Comparison of ENCODE assay signal across 36 cellular contexts in genomic region chr6:160510976-160511617, GRCh38.
"Had no signal": no experiment of that assay in that cellular context is flagged by ENCODE, and none has a peak within 500 bp of the region (broad histone marks: within the 10 kb centered on the region; RNA-seq: fewer than 3 reads in every experiment).

No MANE protein-coding gene starts in this region.

- H3K27ac Mint-ChIP-seq: activated B cell treated with CpG ODN at 0.5 μM for 24 hours; activated CD4-positive, alpha-beta memory T cell treated with anti-CD3 and anti-CD28 coated beads for 36 hours; activated CD4-positive, alpha-beta T cell treated with anti-CD3 and anti-CD28 coated beads, Interleukin-2, amount 10 ng/mL, durations not matched to agents 24 days and 14 days; activated CD8-positive, alpha-beta T cell treated with anti-CD3 and anti-CD28 coated beads for 36 hours; activated naive CD4-positive, alpha-beta T cell treated with anti-CD3 and anti-CD28 coated beads for 36 hours; activated naive CD4-positive, alpha-beta T cell treated with anti-CD3 and anti-CD28 coated beads, Interleukin-2, amount 50 U/mL, for 72 hours; activated naive CD8-positive, alpha-beta T cell treated with anti-CD3 and anti-CD28 coated beads for 36 hours; activated T-cell treated with anti-CD3 and anti-CD28 coated beads, Interleukin-2, amount 50 U/mL, for 72 hours; activated T-helper 1 cell treated with anti-CD3 and anti-CD28 coated beads, Interleukin-12 subunit alpha, Interleukin-12 subunit beta, Interleukin-2, Interleukin-4 antibody, amounts not matched to agents 30 ng/mL and 10 ng/mL and 1 ng/mL, durations not matched to agents 14 hours and 24 hours and 36 hours; activated T-helper 17 cell treated with anti-CD3 and anti-CD28 coated beads, Interleukin-2, amount 50 U/mL, for 72 hours; T-helper 1 cell treated with Interleukin-12 subunit alpha and Interleukin-12 subunit beta and Interleukin-4 antibody, amounts not matched to agents 30 μg/mL and 1 μg/mL, for 36 hours; T-helper 2 cell treated with Interferon-gamma antibody and Interleukin-4, amounts not matched to agents 5 μg/mL and 100 μg/mL, for 36 hours had no signal

- H3K4me1 Mint-ChIP-seq: activated B cell treated with CpG ODN at 0.5 μM for 24 hours; activated CD4-positive, alpha-beta T cell treated with anti-CD3 and anti-CD28 coated beads, Interleukin-2, amount 10 ng/mL, durations not matched to agents 24 days and 14 days; activated naive CD8-positive, alpha-beta T cell treated with anti-CD3 and anti-CD28 coated beads for 36 hours; activated T-helper 17 cell treated with anti-CD3 and anti-CD28 coated beads, Interleukin-2, amount 50 U/mL, for 72 hours had no signal

- H3K27ac ChIP-seq: adrenal gland, body of pancreas, brain microvascular endothelial cell, breast epithelium, VCaP had no signal

- H3K4me1 ChIP-seq: adrenal gland, body of pancreas, breast epithelium had no signal

- H3K36me3 Mint-ChIP-seq: activated naive CD8-positive, alpha-beta T cell treated with anti-CD3 and anti-CD28 coated beads for 36 hours had no signal

- H3K4me3 Mint-ChIP-seq: activated B cell treated with CpG ODN at 0.5 μM for 24 hours; activated CD4-positive, alpha-beta memory T cell treated with anti-CD3 and anti-CD28 coated beads for 36 hours; activated CD4-positive, alpha-beta T cell treated with anti-CD3 and anti-CD28 coated beads, Interleukin-2, amount 10 ng/mL, durations not matched to agents 24 days and 14 days; activated CD8-positive, alpha-beta T cell treated with anti-CD3 and anti-CD28 coated beads for 36 hours; activated naive CD4-positive, alpha-beta T cell treated with anti-CD3 and anti-CD28 coated beads for 36 hours; activated naive CD8-positive, alpha-beta T cell treated with anti-CD3 and anti-CD28 coated beads for 36 hours; activated T-cell treated with anti-CD3 and anti-CD28 coated beads, Interleukin-2, amount 50 U/mL, for 4 hours; activated T-cell treated with anti-CD3 and anti-CD28 coated beads, Interleukin-2, amount 50 U/mL, for 72 hours; activated T-helper 1 cell treated with anti-CD3 and anti-CD28 coated beads, Interleukin-12 subunit alpha, Interleukin-12 subunit beta, Interleukin-2, Interleukin-4 antibody, amounts not matched to agents 30 ng/mL and 10 ng/mL and 1 ng/mL, durations not matched to agents 14 hours and 24 hours and 36 hours; activated T-helper 17 cell treated with anti-CD3 and anti-CD28 coated beads, Interleukin-2, amount 50 U/mL, for 72 hours; T-helper 1 cell treated with Interleukin-12 subunit alpha and Interleukin-12 subunit beta and Interleukin-4 antibody, amounts not matched to agents 30 μg/mL and 1 μg/mL, for 36 hours; T-helper 2 cell treated with Interferon-gamma antibody and Interleukin-4, amounts not matched to agents 5 μg/mL and 100 μg/mL, for 36 hours had no signal

- H3K36me3 ChIP-seq: adrenal gland, brain microvascular endothelial cell, breast epithelium had no signal

- ATAC-seq: activated CD8-positive, alpha-beta T cell treated with anti-CD3 and anti-CD28 coated beads for 36 hours; activated naive CD4-positive, alpha-beta T cell treated with anti-CD3 and anti-CD28 coated beads, Interleukin-2, amount 50 U/mL, for 72 hours; activated T-cell treated with anti-CD3 and anti-CD28 coated beads, Interleukin-2, amount 50 U/mL, for 4 hours; activated T-cell treated with anti-CD3 and anti-CD28 coated beads, Interleukin-2, amount 50 U/mL, for 72 hours; activated T-helper 17 cell treated with anti-CD3 and anti-CD28 coated beads, Interleukin-2, amount 50 U/mL, for 72 hours; body of pancreas had no signal

- H3K4me3 ChIP-seq: adrenal gland, body of pancreas, breast epithelium had no signal

- H3K27me3 Mint-ChIP-seq: activated CD4-positive, alpha-beta memory T cell treated with anti-CD3 and anti-CD28 coated beads for 36 hours; activated T-helper 17 cell treated with anti-CD3 and anti-CD28 coated beads, Interleukin-2, amount 50 U/mL, for 72 hours had no signal

- H3K9me3 Mint-ChIP-seq: activated B cell treated with CpG ODN at 0.5 μM for 24 hours; activated CD8-positive, alpha-beta T cell treated with anti-CD3 and anti-CD28 coated beads for 36 hours; activated naive CD4-positive, alpha-beta T cell treated with anti-CD3 and anti-CD28 coated beads for 36 hours; activated naive CD8-positive, alpha-beta T cell treated with anti-CD3 and anti-CD28 coated beads for 36 hours; activated T-helper 1 cell treated with anti-CD3 and anti-CD28 coated beads, Interleukin-12 subunit alpha, Interleukin-12 subunit beta, Interleukin-2, Interleukin-4 antibody, amounts not matched to agents 30 ng/mL and 10 ng/mL and 1 ng/mL, durations not matched to agents 14 hours and 24 hours and 36 hours; activated T-helper 17 cell treated with anti-CD3 and anti-CD28 coated beads, Interleukin-2, amount 50 U/mL, for 72 hours had no signal

- DNase-seq: activated B cell treated with CpG ODN at 0.5 μM for 24 hours; activated CD4-positive, alpha-beta memory T cell treated with anti-CD3 and anti-CD28 coated beads for 36 hours; activated CD4-positive, alpha-beta T cell treated with anti-CD3 and anti-CD28 coated beads for 4 hours; activated CD4-positive, alpha-beta T cell treated with anti-CD3 and anti-CD28 coated beads, Interleukin-2, amount 10 ng/mL, durations not matched to agents 24 days and 14 days; activated CD4-positive, alpha-beta T cell treated with anti-CD3 and anti-CD28 coated beads, Interleukin-2, amount 50 U/mL, for 1 hour; activated CD4-positive, alpha-beta T cell treated with anti-CD3 and anti-CD28 coated beads, Interleukin-2, amount 50 U/mL, for 4 hours; activated CD4-positive, CD25-positive, alpha-beta regulatory T cell treated with anti-CD3 and anti-CD28 coated beads, Interleukin-2, amount 50 U/mL, for 72 hours; activated CD8-positive, alpha-beta memory T cell treated with anti-CD3 and anti-CD28 coated beads, Interleukin-2, amount 50 U/mL, for 4 hours; activated CD8-positive, alpha-beta T cell treated with anti-CD3 and anti-CD28 coated beads for 36 hours; activated effector memory CD4-positive, alpha-beta T cell treated with anti-CD3 and anti-CD28 coated beads, Interleukin-2, amount 50 U/mL, for 16 hours; activated gamma-delta T cell treated with Interleukin-2 at 50 U/mL for 16 hours; activated naive CD4-positive, alpha-beta T cell; activated naive CD4-positive, alpha-beta T cell treated with anti-CD3 and anti-CD28 coated beads for 36 hours; activated naive CD4-positive, alpha-beta T cell treated with anti-CD3 and anti-CD28 coated beads, Interleukin-2, amount 50 U/mL, for 16 hours; activated naive CD8-positive, alpha-beta T cell treated with anti-CD3 and anti-CD28 coated beads for 36 hours; activated T-cell treated with anti-CD3 and anti-CD28 coated beads for 4 hours; activated T-cell treated with anti-CD3 and anti-CD28 coated beads, Interleukin-2, amount 50 U/mL, for 1 hour; activated T-cell treated with anti-CD3 and anti-CD28 coated beads, Interleukin-2, amount 50 U/mL, for 4 hours; activated T-cell treated with anti-CD3 and anti-CD28 coated beads, Interleukin-2, amount 50 U/mL, for 72 hours; adrenal gland; amniotic stem cell; aorta; body of pancreas; central memory CD4-positive, alpha-beta T cell; SW 1271; T-helper 1 cell; T-helper 2 cell; T-helper 9 cell had no signal

- H3K9me3 ChIP-seq: adrenal gland, body of pancreas, breast epithelium had no signal

- H3K27me3 ChIP-seq: adrenal gland, body of pancreas, brain microvascular endothelial cell, breast epithelium had no signal
